ENCODE assay signal across 28 cellular contexts in genomic region chr5:34603378-34603777, GRCh38.
"Had no signal": no experiment of that assay in that cellular context is flagged by ENCODE, and none has a peak within 500 bp of the region (broad histone marks: within the 10 kb centered on the region; RNA-seq: fewer than 3 reads in every experiment).

No MANE protein-coding gene starts in this region.

- H3K36me3 ChIP-seq: breast epithelium, SJSA1 had no signal

- ATAC-seq: activated CD8-positive, alpha-beta memory T cell treated with anti-CD3 and anti-CD28 coated beads, Interleukin-2, amount 10 ng/mL, durations not matched to agents 7 days and 5 days; Panc1; SK-N-SH treated with all-trans-retinoic acid at 6 μM for 48 hours had no signal

- H3K9me3 ChIP-seq: breast epithelium, SJSA1 had no signal

- H3K4me3 Mint-ChIP-seq: activated B cell treated with CpG ODN at 0.5 μM for 24 hours; activated CD4-positive, alpha-beta T cell treated with anti-CD3 and anti-CD28 coated beads, Interleukin-2, amount 10 ng/mL, durations not matched to agents 24 days and 14 days; activated CD8-positive, alpha-beta memory T cell treated with anti-CD3 and anti-CD28 coated beads, Interleukin-2, amount 10 ng/mL, durations not matched to agents 7 days and 5 days; activated naive CD4-positive, alpha-beta T cell treated with anti-CD3 and anti-CD28 coated beads, Interleukin-2, amount 50 U/mL, for 24 hours; activated T-cell treated with anti-CD3 and anti-CD28 coated beads, Interleukin-2, amount 50 U/mL, for 24 hours; activated T-helper 1 cell treated with anti-CD3 and anti-CD28 coated beads, Interleukin-12 subunit alpha, Interleukin-12 subunit beta, Interleukin-2, Interleukin-4 antibody, amounts not matched to agents 30 ng/mL and 10 ng/mL and 1 ng/mL, durations not matched to agents 14 hours and 24 hours and 36 hours had no signal

- H3K27ac Mint-ChIP-seq: activated B cell treated with CpG ODN at 0.5 μM for 24 hours; activated CD4-positive, alpha-beta T cell treated with anti-CD3 and anti-CD28 coated beads, Interleukin-2, amount 10 ng/mL, durations not matched to agents 24 days and 14 days; activated CD8-positive, alpha-beta memory T cell treated with anti-CD3 and anti-CD28 coated beads, Interleukin-2, amount 10 ng/mL, durations not matched to agents 7 days and 5 days; activated naive CD4-positive, alpha-beta T cell treated with anti-CD3 and anti-CD28 coated beads, Interleukin-2, amount 50 U/mL, for 24 hours; activated T-cell treated with anti-CD3 and anti-CD28 coated beads, Interleukin-2, amount 50 U/mL, for 24 hours; activated T-helper 1 cell treated with anti-CD3 and anti-CD28 coated beads, Interleukin-12 subunit alpha, Interleukin-12 subunit beta, Interleukin-2, Interleukin-4 antibody, amounts not matched to agents 30 ng/mL and 10 ng/mL and 1 ng/mL, durations not matched to agents 14 hours and 24 hours and 36 hours had no signal

- H3K4me1 Mint-ChIP-seq: activated B cell treated with CpG ODN at 0.5 μM for 24 hours; activated CD4-positive, alpha-beta T cell treated with anti-CD3 and anti-CD28 coated beads, Interleukin-2, amount 10 ng/mL, durations not matched to agents 24 days and 14 days; activated CD8-positive, alpha-beta memory T cell treated with anti-CD3 and anti-CD28 coated beads, Interleukin-2, amount 10 ng/mL, durations not matched to agents 7 days and 5 days; activated naive CD4-positive, alpha-beta T cell treated with anti-CD3 and anti-CD28 coated beads, Interleukin-2, amount 50 U/mL, for 24 hours had no signal

- H3K9me3 Mint-ChIP-seq: activated B cell treated with CpG ODN at 0.5 μM for 24 hours; activated CD4-positive, alpha-beta T cell treated with anti-CD3 and anti-CD28 coated beads, Interleukin-2, amount 10 ng/mL, durations not matched to agents 24 days and 14 days; activated naive CD4-positive, alpha-beta T cell treated with anti-CD3 and anti-CD28 coated beads, Interleukin-2, amount 50 U/mL, for 24 hours; activated T-cell treated with anti-CD3 and anti-CD28 coated beads, Interleukin-2, amount 50 U/mL, for 24 hours; activated T-helper 1 cell treated with anti-CD3 and anti-CD28 coated beads, Interleukin-12 subunit alpha, Interleukin-12 subunit beta, Interleukin-2, Interleukin-4 antibody, amounts not matched to agents 30 ng/mL and 10 ng/mL and 1 ng/mL, durations not matched to agents 14 hours and 24 hours and 36 hours had no signal

- DNase-seq: activated B cell treated with CpG ODN at 0.5 μM for 24 hours; activated CD4-positive, alpha-beta T cell treated with anti-CD3 and anti-CD28 coated beads for 1 hour; activated CD4-positive, alpha-beta T cell treated with anti-CD3 and anti-CD28 coated beads, Interleukin-2, amount 10 ng/mL, durations not matched to agents 24 days and 14 days; activated CD4-positive, alpha-beta T cell treated with anti-CD3 and anti-CD28 coated beads, Interleukin-2, amount 50 U/mL, for 48 hours; activated CD8-positive, alpha-beta memory T cell treated with anti-CD3 and anti-CD28 coated beads, Interleukin-2, amount 10 ng/mL, durations not matched to agents 7 days and 5 days; activated effector memory CD4-positive, alpha-beta T cell treated with Interleukin-2 at 50 U/mL for 16 hours; activated naive CD4-positive, alpha-beta T cell; activated T-cell treated with anti-CD3 and anti-CD28 coated beads, Interleukin-2, amount 50 U/mL, for 24 hours; aorta; caudate nucleus; NCI-H1092; NCI-H1436; NCI-H1694 treated with DMSO at 0.1 percent for 48 hours; NCI-H2029 treated with DMSO at 0.1 percent for 48 hours; NCI-H345; NCI-H510A treated with DMSO at 0.1 percent for 48 hours; NCI-H69; NK-92 treated with Interleukin-12 subunit alpha and Interleukin-12 subunit beta, amount 100 ng/mL, for 24 hours; OCI-M1; SHP77; SW 1271 had no signal

- H3K27ac ChIP-seq: breast epithelium, RWPE1, SJSA1 had no signal

- H3K27me3 ChIP-seq: breast epithelium, SJSA1 had no signal

- H3K4me1 ChIP-seq: breast epithelium had no signal

- H3K36me3 Mint-ChIP-seq: activated CD8-positive, alpha-beta memory T cell treated with anti-CD3 and anti-CD28 coated beads, Interleukin-2, amount 10 ng/mL, durations not matched to agents 7 days and 5 days; activated naive CD4-positive, alpha-beta T cell treated with anti-CD3 and anti-CD28 coated beads, Interleukin-2, amount 50 U/mL, for 24 hours had no signal

- H3K27me3 Mint-ChIP-seq: activated B cell treated with CpG ODN at 0.5 μM for 24 hours; activated CD4-positive, alpha-beta T cell treated with anti-CD3 and anti-CD28 coated beads, Interleukin-2, amount 10 ng/mL, durations not matched to agents 24 days and 14 days had no signal

- H3K4me3 ChIP-seq: breast epithelium, SJSA1 had no signal
